Comparison of ENCODE assay signal across 12 cellular contexts in the genomic region with DNA sequence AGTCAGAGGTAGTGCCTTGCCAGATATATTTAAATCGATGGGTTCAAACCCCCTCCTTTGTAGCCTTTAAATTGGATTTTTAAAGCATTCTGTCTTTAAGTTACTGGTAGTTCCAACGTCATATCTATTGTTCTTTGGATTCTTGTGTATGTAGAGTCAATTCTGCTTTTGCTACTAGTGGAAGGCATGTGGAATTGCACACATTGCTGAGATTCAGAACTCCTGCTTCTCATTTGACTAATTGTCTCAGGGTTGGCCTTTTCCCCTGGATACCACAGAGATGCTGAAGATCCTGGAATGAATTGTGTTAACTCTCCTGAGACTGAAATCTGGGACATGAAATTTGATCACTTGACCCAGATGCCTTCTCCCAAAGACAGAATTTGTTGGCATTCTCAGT.
DNase-seq lines count a peak whose midpoint lies in the region; ATAC-seq and TF ChIP-seq lines count a peak whose summit lies in the region.
"Had no signal": no experiment of that assay in that cellular context is flagged by ENCODE, and none has a peak within 500 bp of the region (broad histone marks: within the 10 kb centered on the region; RNA-seq: fewer than 3 reads in every experiment).

No MANE protein-coding gene starts in this region.

- H3K4me1 Mint-ChIP-seq in naive thymus-derived CD8-positive, alpha-beta T cell: no peaks in the 10 kb centered on the region

- H3K79me2 ChIP-seq in fibroblast of lung (ENCODE audit: control insufficient read depth, insufficient read depth, low read length) (no peaks in the 10 kb centered on the region), trophoblast cell (ENCODE audit: control insufficient read depth, insufficient read depth, low read length, poor library complexity) (no peaks in the 10 kb centered on the region)

- H4K20me1 ChIP-seq in fibroblast of lung (ENCODE audit: control insufficient read depth, extremely low read depth, insufficient read depth, low read length): no peaks in the 10 kb centered on the region

- no peak overlapping the region for H3K27ac Mint-ChIP-seq in naive thymus-derived CD8-positive, alpha-beta T cell
- H3K27ac Mint-ChIP-seq: stimulated activated naive CD8-positive, alpha-beta T cell treated with anti-CD3 and anti-CD28 coated beads, Interleukin-15, amount 100 ng/mL, for 72 hours had no signal

- in situ Hi-C loops in Panc1 (cut with HindIII; ENCODE audit: low pct_unique_long_range_greater_than_20kb, low sequenced_read_pairs): no loop called here

- H3K4me2 ChIP-seq in fibroblast of lung (ENCODE audit: extremely low read depth, insufficient read depth, low read length): no peak overlapping the region
- no peak overlapping the region for H3K4me2 ChIP-seq in trophoblast cell (ENCODE audit: low read length)

- no peaks in the 10 kb centered on the region for H3K9me3 ChIP-seq in Panc1 (ENCODE audit: control insufficient read depth, insufficient read depth, low read depth, low read length)
- H3K9me3 ChIP-seq in fibroblast of lung (ENCODE audit: control insufficient read depth, insufficient read depth, low read depth, low read length): no peaks in the 10 kb centered on the region
- no peaks in the 10 kb centered on the region for H3K9me3 ChIP-seq in trophoblast cell (ENCODE audit: insufficient read depth, low read depth, low read length)
- no peaks in the 10 kb centered on the region for H3K9me3 ChIP-seq in SJCRH30 (replicated peaks)

- DNase-seq in Panc1 (ENCODE audit: low read depth, low spot score) (no peak), fibroblast of lung (ENCODE audit: low read depth in 2 of 2) (peak; percentile 0 to 34), trophoblast cell (peak; percentile 53 to 76), inferior parietal cortex (ENCODE audit: extremely low spot score) (no peak), SJCRH30 (no peak)
- no peak for DNase-seq in naive thymus-derived CD8-positive, alpha-beta T cell
- DNase-seq: EL; MM.1S; NCI-H510A treated with DMSO at 0.1 percent for 48 hours; stimulated activated CD4-positive, alpha-beta T cell treated with anti-CD3 and anti-CD28 coated beads, Interleukin-2, amount 100 ng/mL, for 24 hours; stimulated activated naive CD8-positive, alpha-beta T cell treated with anti-CD3 and anti-CD28 coated beads, Interleukin-15, amount 100 ng/mL, for 72 hours had no signal

- H3K79me1 ChIP-seq in trophoblast cell (ENCODE audit: low read length): peaks cover 12% of the 10 kb centered on the region

- H3K36me3 ChIP-seq in Panc1 (ENCODE audit: control insufficient read depth, insufficient read depth, low read length) (no peaks in the 10 kb centered on the region), fibroblast of lung (ENCODE audit: control insufficient read depth, insufficient read depth, low read length) (no peaks in the 10 kb centered on the region), trophoblast cell (ENCODE audit: control insufficient read depth in 1 of 2, insufficient read depth in 2 of 2, low read length in 2 of 2) (no peaks in the 10 kb centered on the region), SJCRH30 (no peaks in the 10 kb centered on the region)

- H2BK120ac ChIP-seq in trophoblast cell (ENCODE audit: insufficient read depth, low read length, poor library complexity): no peak overlapping the region

- TF ChIP-seq CTCF in GM12873 (IDR thresholded peaks at IDR 0.05; ENCODE audit: insufficient read depth, low read depth, low read length, missing control alignments): peak; percentile 30
- TF ChIP-seq CTCF in Panc1 (IDR thresholded peaks at IDR 0.05): peak; percentile 30; the same call in 1 of the 2 replicates
- TF ChIP-seq CTCF in fibroblast of lung (conservative IDR thresholded peaks at IDR 0.05 in 1 of 2, IDR thresholded peaks at IDR 0.05 in 1 of 2; ENCODE audit: low read depth in 1 of 2, low read length in 2 of 2): peak in 1 of 2 donors; percentile 37

- no CpG with 5 or more reads among the region's 2 CpGs for WGBS in trophoblast cell (ENCODE audit: extremely low coverage, insufficient coverage, insufficient read length)

- H3K4ac ChIP-seq in trophoblast cell (ENCODE audit: low read depth, low read length): no peak overlapping the region

- H3K4me1 ChIP-seq in Panc1 (ENCODE audit: control insufficient read depth, insufficient read depth, low read length) (no peaks in the 10 kb centered on the region), fibroblast of lung (ENCODE audit: control insufficient read depth, extremely low read depth, insufficient read depth, low read length) (no peaks in the 10 kb centered on the region), trophoblast cell (ENCODE audit: control insufficient read depth in 1 of 2, insufficient read depth in 2 of 2, low read length in 2 of 2) (peaks cover 8 to 15% of the 10 kb centered on the region in 2 experiments), SJCRH30 (no peaks in the 10 kb centered on the region)

- H4K8ac ChIP-seq in trophoblast cell (ENCODE audit: low read depth, low read length): no peak overlapping the region

- ATAC-seq in Panc1: no peak
- no peak for ATAC-seq in naive thymus-derived CD8-positive, alpha-beta T cell

- peaks cover 0 to 6% (median 0%) of the 10 kb centered on the region in 5 donors for H3K27me3 Mint-ChIP-seq in naive thymus-derived CD8-positive, alpha-beta T cell

- no peaks in the 10 kb centered on the region for H3K36me3 Mint-ChIP-seq in naive thymus-derived CD8-positive, alpha-beta T cell

- H4K91ac ChIP-seq in trophoblast cell (ENCODE audit: low read depth, low read length): no peak overlapping the region

- H3K4me3 Mint-ChIP-seq in naive thymus-derived CD8-positive, alpha-beta T cell: no peak overlapping the region

- POLR2A ChIA-PET in Panc1 (lab: Charles Lee): no interaction called here
- POLR2A ChIA-PET in naive thymus-derived CD8-positive, alpha-beta T cell (lab: Charles Lee): no interaction called here

- no peak overlapping the region for H3K14ac ChIP-seq in trophoblast cell (ENCODE audit: low read length)

- H2AK5ac ChIP-seq in trophoblast cell (ENCODE audit: low read length): no peak overlapping the region

- peaks cover 0 to 2% (median 0%) of the 10 kb centered on the region in 9 donors for H3K9me3 Mint-ChIP-seq in naive thymus-derived CD8-positive, alpha-beta T cell
- H3K9me3 Mint-ChIP-seq: stimulated activated naive CD8-positive, alpha-beta T cell treated with anti-CD3 and anti-CD28 coated beads, Interleukin-15, amount 100 ng/mL, for 72 hours had no signal

- H3K27me3 ChIP-seq in Panc1 (ENCODE audit: control insufficient read depth, insufficient read depth, low read length): no peaks in the 10 kb centered on the region
- no peaks in the 10 kb centered on the region for H3K27me3 ChIP-seq in fibroblast of lung (ENCODE audit: control insufficient read depth, insufficient read depth, low read length)
- no peaks in the 10 kb centered on the region for H3K27me3 ChIP-seq in trophoblast cell (ENCODE audit: insufficient read depth, low read length)
- H3K27me3 ChIP-seq in SJCRH30: no peaks in the 10 kb centered on the region

- no TSS peak for BruUV-seq in Panc1 (replicated peaks; lab: Mats Ljungman, UMichigan)

- intact Hi-C loops in Panc1 (cut with micrococcal nuclease; ENCODE audit: unreplicated experiment): no loop called here

- H3K9ac ChIP-seq in fibroblast of lung (ENCODE audit: insufficient read depth, low read length): no peak overlapping the region
- H3K9ac ChIP-seq in trophoblast cell (ENCODE audit: low read length): no peak overlapping the region

- H3K4me3 ChIP-seq in Panc1 (ENCODE audit: low read depth in 2 of 2, low read length in 2 of 2) (no peak overlapping the region), fibroblast of lung (replicated peaks in 1 of 4; ENCODE audit: control extremely low read depth in 1 of 4, insufficient read depth in 1 of 4, low read depth in 3 of 4, low read length in 4 of 4) (no peak overlapping the region), trophoblast cell (ENCODE audit: low read depth, low read length) (no peak overlapping the region), SJCRH30 (no peak overlapping the region)

- no peak overlapping the region for H3K23ac ChIP-seq in trophoblast cell (ENCODE audit: low read length)

- no peak overlapping the region for H3K18ac ChIP-seq in trophoblast cell (ENCODE audit: low read length)

- peak overlapping the region; percentile 49 for H2BK5ac ChIP-seq in trophoblast cell (ENCODE audit: low read depth, low read length, poor library complexity)

- no peak overlapping the region for H3K27ac ChIP-seq in Panc1 (ENCODE audit: low read length)
- H3K27ac ChIP-seq in fibroblast of lung (ENCODE audit: insufficient read depth, low read length): no peak overlapping the region
- H3K27ac ChIP-seq in trophoblast cell (ENCODE audit: low read depth, low read length): peak overlapping the region; percentile 86
- H3K27ac ChIP-seq in SJCRH30: no peak overlapping the region

- H2BK12ac ChIP-seq in trophoblast cell (ENCODE audit: low read length): no peak overlapping the region

- no peak overlapping the region for H4K12ac ChIP-seq in trophoblast cell (ENCODE audit: low read depth, low read length)

- H2AFZ ChIP-seq in fibroblast of lung (ENCODE audit: low read length): no peak overlapping the region
- H2AFZ ChIP-seq in trophoblast cell (ENCODE audit: insufficient read depth, low read length, poor library complexity): no peak overlapping the region

- CTCF ChIA-PET in Panc1 (lab: Charles Lee): no interaction called here

Comparison
In these comparisons a context has a peak if more than half of its experiments do, and no peak if none do; other contexts are left out.
1. DNase-seq: peak in fibroblast of lung (2 of 2) and trophoblast cell (2 of 2); none in Panc1 (single experiment), inferior parietal cortex (single experiment), naive thymus-derived CD8-positive, alpha-beta T cell (0 of 10) and SJCRH30 (0 of 2).